Comparison of ENCODE assay signal across 22 cellular contexts in genomic region chr3:61605589-61606175, GRCh38.
"Had no signal": no experiment of that assay in that cellular context is flagged by ENCODE, and none has a peak within 500 bp of the region (broad histone marks: within the 10 kb centered on the region; RNA-seq: fewer than 3 reads in every experiment).

No MANE protein-coding gene starts in this region.

- H3K4me1 ChIP-seq: foreskin keratinocyte, spleen, vagina had no signal

- H3K27ac ChIP-seq: foreskin keratinocyte, parathyroid adenoma, psoas muscle, right lobe of liver, spleen, tibial nerve, upper lobe of right lung, vagina had no signal

- H2AFZ ChIP-seq: parathyroid adenoma had no signal

- H3K4me3 ChIP-seq: lung, psoas muscle, right lobe of liver, spleen, tibial nerve, upper lobe of right lung, vagina had no signal

- DNase-seq: cortex of kidney; effector memory CD4-positive, alpha-beta T cell; foreskin keratinocyte; immature natural killer cell; left colon; left ventricle myocardium superior; mesenchymal stem cell; naive B cell; psoas muscle; retina; right lobe of liver; spleen; stimulated activated CD4-positive, alpha-beta T cell treated with anti-CD3 and anti-CD28 coated beads, Interleukin-15, amount 100 ng/mL, for 24 hours; stimulated activated CD4-positive, alpha-beta T cell treated with anti-CD3 and anti-CD28 coated beads, Interleukin-1b, Interleukin-23, amount 100 ng/mL, for 48 hours; stimulated activated CD4-positive, alpha-beta T cell treated with anti-CD3 and anti-CD28 coated beads, Interleukin-4, amount 100 ng/mL, for 24 hours; upper lobe of right lung had no signal

- ATAC-seq: esophagus mucosa; foreskin keratinocyte; left colon; left ventricle myocardium superior; psoas muscle; right lobe of liver; stimulated activated memory B cell treated with anti-CD40 and anti-IgM and Interleukin-4, amounts not matched to agents 10 μg/mL and 1 μg/mL and 100 μg/mL, for 72 hours; upper lobe of right lung had no signal

- H3K9me3 ChIP-seq: psoas muscle, right lobe of liver, spleen, tibial nerve, upper lobe of right lung, vagina had no signal

- H3K9ac ChIP-seq: parathyroid adenoma had no signal

- H3K36me3 ChIP-seq: right lobe of liver, spleen, upper lobe of right lung, vagina had no signal

- H3K27me3 ChIP-seq: foreskin keratinocyte, right lobe of liver, spleen, tibial nerve, upper lobe of right lung, vagina had no signal
